In the genomic region with DNA sequence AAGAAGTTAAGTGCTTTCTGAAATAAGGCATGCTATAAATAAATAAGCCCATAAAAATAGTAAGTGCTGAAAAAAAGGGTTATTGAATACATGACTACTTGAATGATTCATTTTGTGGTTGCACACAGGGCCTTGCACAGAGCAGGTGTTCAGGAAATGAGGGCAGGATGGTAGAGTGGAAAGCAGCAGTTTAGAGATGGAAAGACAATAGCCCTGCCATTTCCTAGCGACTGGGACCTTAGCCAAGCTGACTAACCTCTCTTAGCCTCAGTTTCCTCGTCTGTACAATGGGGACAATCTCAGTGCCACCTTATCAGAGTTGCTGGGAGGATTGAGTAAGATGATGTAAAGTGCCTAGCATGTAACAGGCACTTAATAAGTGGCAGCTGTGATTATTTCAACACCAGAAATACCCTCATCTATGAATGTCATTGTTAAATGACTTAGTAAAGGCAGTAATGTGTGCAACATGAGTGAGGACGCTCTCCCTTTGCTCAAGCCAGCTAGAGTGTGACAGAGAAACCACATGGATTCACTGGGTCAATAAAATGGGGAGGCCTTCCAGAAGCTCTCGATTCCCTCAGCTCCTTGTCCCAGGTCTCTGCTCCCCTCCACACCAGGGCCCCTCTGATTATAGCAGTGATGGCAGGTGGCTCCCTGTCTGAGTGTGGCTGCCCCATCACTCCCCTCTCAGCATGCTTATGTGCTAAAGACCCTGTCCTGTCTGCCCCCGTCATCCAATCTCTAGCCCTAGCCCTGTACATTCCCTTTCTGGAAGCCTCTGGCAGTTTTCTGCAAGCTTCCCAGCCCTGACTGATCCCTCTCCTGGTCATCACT, we compare ENCODE assay signal across 8 cellular contexts. TPM values are rescaled to one million over a fixed set of nuclear protein-coding genes. Genes with fewer than 3 reads are reported as not detected.
DNase-seq lines count a peak whose midpoint lies in the region; ATAC-seq and TF ChIP-seq lines count a peak whose summit lies in the region.

No MANE protein-coding gene starts in this region.

- POLR2A ChIA-PET in CD8-positive, alpha-beta memory T cell (lab: Charles Lee) = interaction anchor here (0.6 to 5.6 kb wide), 14 partner anchors 8 to 43 kb away, joined by 3 to 116 read pairs (median 10); partner anchors contain the start of genes PHF19 and TRAF1

- no peaks in the 10 kb centered on the region for H3K36me3 ChIP-seq in CD8-positive, alpha-beta memory T cell (ENCODE audit: insufficient read depth, low read length)
- H3K36me3 ChIP-seq in Peyer's patch (no peaks in the 10 kb centered on the region), mesenchymal stem cell (ENCODE audit: control insufficient read depth in 1 of 2, insufficient read depth in 2 of 2, low read depth in 1 of 2, low read length in 2 of 2) (no peaks in the 10 kb centered on the region), mesendoderm (ENCODE audit: control insufficient read depth, insufficient read depth, low read length) (no peaks in the 10 kb centered on the region)

- H3K4me3 Mint-ChIP-seq in CD8-positive, alpha-beta memory T cell = peak overlapping the region; percentile 1 to 90 (median 74)

- H3K56ac ChIP-seq in mesendoderm (ENCODE audit: low read length) = no peak overlapping the region

- H4K91ac ChIP-seq in mesenchymal stem cell (ENCODE audit: low read length) = no peak overlapping the region

- H3K9ac ChIP-seq in mesenchymal stem cell (ENCODE audit: low read length) (no peak overlapping the region), mesendoderm (ENCODE audit: low read length) (no peak overlapping the region)

- H3K9me3 Mint-ChIP-seq in CD8-positive, alpha-beta memory T cell = no peaks in the 10 kb centered on the region

- H2BK5ac ChIP-seq in mesenchymal stem cell (ENCODE audit: low read depth, low read length, poor library complexity, severe bottlenecking) (no peak overlapping the region), mesendoderm (ENCODE audit: low read length) (no peak overlapping the region)

- H3K4me1 Mint-ChIP-seq in CD8-positive, alpha-beta memory T cell = peaks cover 57 to 90% (median 63%) of the 10 kb centered on the region in 3 donors

- WGBS in mesenchymal stem cell = 81% methylated on average over 4 of the region's 5 CpGs
- WGBS in mesendoderm (ENCODE audit: extremely low coverage, insufficient coverage, low lambda C conversion rate) = no CpG with 5 or more reads among the region's 5 CpGs

- H3K36me3 Mint-ChIP-seq in CD8-positive, alpha-beta memory T cell = peaks cover 0 to 1% (median 0%) of the 10 kb centered on the region in 3 donors

- H3K9me3 ChIP-seq in CD8-positive, alpha-beta memory T cell (ENCODE audit: low read length) = no peaks in the 10 kb centered on the region
- H3K9me3 ChIP-seq in Peyer's patch = no peaks in the 10 kb centered on the region
- H3K9me3 ChIP-seq in mesenchymal stem cell (ENCODE audit: control insufficient read depth, low read length) = no peaks in the 10 kb centered on the region

- H3K4ac ChIP-seq in mesenchymal stem cell (ENCODE audit: low read depth in 1 of 2, low read length in 2 of 2) = no peak overlapping the region
- no peak overlapping the region for H3K4ac ChIP-seq in mesendoderm (ENCODE audit: low read depth, low read length)

- H2BK15ac ChIP-seq in mesenchymal stem cell (ENCODE audit: low read depth, poor library complexity, severe bottlenecking) (no peak overlapping the region), mesendoderm (replicated peaks; ENCODE audit: low read depth) (no peak overlapping the region)

- H2AFZ ChIP-seq in mesenchymal stem cell (ENCODE audit: low read depth, low read length) = no peak overlapping the region

- DNase-seq in CD8-positive, alpha-beta memory T cell = peak; percentile 34 to 83 (median 59)
- peak in 2 of 3 donors; percentile 65 to 80 for DNase-seq in Peyer's patch
- peak; percentile 60 for DNase-seq in activated naive CD4-positive, alpha-beta T cell treated with anti-CD3 and anti-CD28 coated beads, Interleukin-2, amount 50 U/mL, for 16 hours
- DNase-seq in mesenchymal stem cell = peak; percentile 31
- no peak for DNase-seq in mesendoderm
- DNase-seq in effector CD8-positive, alpha-beta T cell (lab: John Stamatoyannopoulos, UW) = no peak

- H3K27ac ChIP-seq in CD8-positive, alpha-beta memory T cell (ENCODE audit: low read depth, low read length) = no peak overlapping the region
- peak overlapping the region; percentile 71 to 84 (median 74) for H3K27ac ChIP-seq in Peyer's patch
- no peak overlapping the region for H3K27ac ChIP-seq in mesenchymal stem cell (ENCODE audit: low read length, poor library complexity, severe bottlenecking)
- H3K27ac ChIP-seq in mesendoderm (ENCODE audit: low read depth, low read length) = no peak overlapping the region

- H3K23ac ChIP-seq in mesenchymal stem cell (ENCODE audit: low read length in 2 of 2) (no peak overlapping the region), mesendoderm (ENCODE audit: low read length) (no peak overlapping the region)

- TF ChIP-seq CTCF in Peyer's patch (IDR thresholded peaks at IDR 0.05) = no peak

- no peaks in the 10 kb centered on the region for H3K27me3 Mint-ChIP-seq in CD8-positive, alpha-beta memory T cell

- H3K4me3 ChIP-seq in CD8-positive, alpha-beta memory T cell (ENCODE audit: low read length) = peak overlapping the region; percentile 4
- H3K4me3 ChIP-seq in Peyer's patch (no peak overlapping the region), mesenchymal stem cell (ENCODE audit: insufficient read depth in 1 of 2, low read depth in 1 of 2, low read length in 2 of 2) (no peak overlapping the region), mesendoderm (ENCODE audit: low read length) (no peak overlapping the region)

- peak; percentile 57 for ATAC-seq in GM19397 (IDR thresholded peaks at IDR 0.05; ENCODE audit: unreplicated experiment)
- peak; percentile 69 for ATAC-seq in HG03432 (IDR thresholded peaks at IDR 0.05; ENCODE audit: unreplicated experiment)

- H2AK5ac ChIP-seq in mesenchymal stem cell (ENCODE audit: low read length, severe bottlenecking) (no peak overlapping the region), mesendoderm (ENCODE audit: low read length) (no peak overlapping the region)

- peaks cover 88% of the 10 kb centered on the region for H3K4me1 ChIP-seq in CD8-positive, alpha-beta memory T cell (ENCODE audit: insufficient read depth, low read length)
- H3K4me1 ChIP-seq in Peyer's patch (peaks cover 9 to 40% (median 28%) of the 10 kb centered on the region in 4 donors), mesenchymal stem cell (ENCODE audit: control insufficient read depth, insufficient read depth, low read depth, low read length) (peaks cover 9% of the 10 kb centered on the region), mesendoderm (ENCODE audit: control insufficient read depth, low read depth, low read length) (no peaks in the 10 kb centered on the region)

- no peaks in the 10 kb centered on the region for H3K27me3 ChIP-seq in CD8-positive, alpha-beta memory T cell (ENCODE audit: insufficient read depth, low read length, poor library complexity, severe bottlenecking)
- H3K27me3 ChIP-seq in Peyer's patch (no peaks in the 10 kb centered on the region), mesenchymal stem cell (ENCODE audit: control insufficient read depth in 1 of 2, insufficient read depth in 1 of 2, low read length in 2 of 2) (peaks cover 0 to 37% of the 10 kb centered on the region in 2 experiments), mesendoderm (ENCODE audit: insufficient read depth, low read length, poor library complexity) (no peaks in the 10 kb centered on the region)

- no peak overlapping the region for H3K4me2 ChIP-seq in mesenchymal stem cell (ENCODE audit: low read length, poor library complexity, severe bottlenecking)
- no peak overlapping the region for H3K4me2 ChIP-seq in mesendoderm (ENCODE audit: low read length)

- H3K79me1 ChIP-seq in mesenchymal stem cell (replicated peaks; ENCODE audit: low read length, poor library complexity, severe bottlenecking) (no peaks in the 10 kb centered on the region), mesendoderm (ENCODE audit: low read length) (no peaks in the 10 kb centered on the region)

- H3K79me2 ChIP-seq in mesendoderm (ENCODE audit: control insufficient read depth, insufficient read depth, low read length) = no peaks in the 10 kb centered on the region

- CTCF ChIA-PET in CD8-positive, alpha-beta memory T cell (lab: Charles Lee) = interaction anchor here (0.8 to 5.9 kb wide), 13 partner anchors 9 to 43 kb away, joined by 3 to 38 read pairs (median 4); partner anchors contain the start of gene PHF19

- no peak overlapping the region for H3K14ac ChIP-seq in mesenchymal stem cell (ENCODE audit: low read length in 2 of 2)

- H3K27ac Mint-ChIP-seq in CD8-positive, alpha-beta memory T cell = peak overlapping the region; percentile 67 to 98 (median 96)

- H4K8ac ChIP-seq in mesenchymal stem cell (ENCODE audit: low read length) (no peak overlapping the region), mesendoderm (ENCODE audit: low read depth, low read length) (no peak overlapping the region)

- H2BK12ac ChIP-seq in mesenchymal stem cell (ENCODE audit: low read length in 2 of 2) = no peak overlapping the region

- H2BK120ac ChIP-seq in mesenchymal stem cell (ENCODE audit: low read depth, low read length) (no peak overlapping the region), mesendoderm (ENCODE audit: low read depth, low read length) (no peak overlapping the region)

- H3K18ac ChIP-seq in mesenchymal stem cell (ENCODE audit: low read depth in 1 of 2, low read length in 2 of 2) = no peak overlapping the region
- H3K18ac ChIP-seq in mesendoderm (ENCODE audit: low read length) = no peak overlapping the region

- TF ChIP-seq POLR2A in Peyer's patch (IDR thresholded peaks at IDR 0.05) = no peak

- no peak overlapping the region for H4K5ac ChIP-seq in mesendoderm (ENCODE audit: low read length)

RNA-seq across cellular contexts. Expression of gene PHF19, which starts 16.0 kb away (rescaled TPM):
- total RNA-seq in CD8-positive, alpha-beta memory T cell = 100 to 1,000 TPM; 206 to 214 TPM
- polyA plus RNA-seq in CD8-positive, alpha-beta memory T cell = 8.3 TPM
- total RNA-seq in Peyer's patch = 10 to 100 TPM in 3 of 4 donors, 1 to 10 TPM in 1; 7.2 to 76.7 (median 20.6) TPM
- 16.7 TPM for polyA plus RNA-seq in mesenchymal stem cell (2013, experiment 1 of 2)
- polyA plus RNA-seq in mesenchymal stem cell (2013, experiment 2 of 2) = 15.1 TPM
- 11.6 TPM for polyA plus RNA-seq in mesendoderm (2013, experiment 1 of 2)
- polyA plus RNA-seq in mesendoderm (2013, experiment 2 of 2) = 12.8 TPM

RNA-seq across cellular contexts. Expression of gene TRAF1, which starts 33.6 kb away (rescaled TPM):
- total RNA-seq in CD8-positive, alpha-beta memory T cell = 100 to 1,000 TPM; 316 to 322 TPM
- polyA plus RNA-seq in CD8-positive, alpha-beta memory T cell = 12.1 TPM
- 10 to 100 TPM in 1 of 4 donors, 1 to 10 TPM in 3; 3.3 to 14.0 (median 8.8) TPM for total RNA-seq in Peyer's patch
- polyA plus RNA-seq in mesenchymal stem cell (2013, experiment 1 of 2) = 0.65 TPM
- polyA plus RNA-seq in mesenchymal stem cell (2013, experiment 2 of 2) = 0.68 TPM
- polyA plus RNA-seq in mesendoderm (2013, experiment 1 of 2) = 0.29 TPM
- 0.27 TPM for polyA plus RNA-seq in mesendoderm (2013, experiment 2 of 2)

RNA-seq across cellular contexts. Expression of gene PSMD5, which starts 50.2 kb away (rescaled TPM):
- total RNA-seq in CD8-positive, alpha-beta memory T cell = 10 to 100 TPM; 60.9 to 63.7 TPM
- polyA plus RNA-seq in CD8-positive, alpha-beta memory T cell = 21.1 TPM
- total RNA-seq in Peyer's patch = 10 to 100 TPM; 23.8 to 46.2 (median 30.9) TPM
- 28.5 TPM for polyA plus RNA-seq in mesenchymal stem cell (2013, experiment 1 of 2)
- 28.7 TPM for polyA plus RNA-seq in mesenchymal stem cell (2013, experiment 2 of 2)
- polyA plus RNA-seq in mesendoderm (2013, experiment 1 of 2) = 34.9 TPM
- polyA plus RNA-seq in mesendoderm (2013, experiment 2 of 2) = 33.1 TPM

Comparison
In these comparisons a context has a peak if more than half of its experiments do, and no peak if none do; other contexts are left out.
1. DNase-seq: peak in CD8-positive, alpha-beta memory T cell (5 of 5), Peyer's patch (2 of 3), activated naive CD4-positive, alpha-beta T cell treated with anti-CD3 and anti-CD28 coated beads, Interleukin-2, amount 50 U/mL, for 16 hours (single experiment) and mesenchymal stem cell (single experiment); none in mesendoderm (single experiment) and effector CD8-positive, alpha-beta T cell (single experiment).
2. H3K27ac ChIP-seq: peak in Peyer's patch (4 of 4); none in CD8-positive, alpha-beta memory T cell (single experiment), mesenchymal stem cell (single experiment) and mesendoderm (single experiment).
3. RNA of gene TRAF1, which starts 33.6 kb away (total RNA-seq): 316 to 322 TPM in CD8-positive, alpha-beta memory T cell; 3.3 to 14.0 TPM in Peyer's patch; every median in the first group is over 10 times any median in the second.